ENCODE assay signal across 1 cellular context in genomic region chr5:107930092-107930491, GRCh38.
TF ChIP-seq lines count a peak whose summit lies in the region.

No MANE protein-coding gene starts in this region.

TF ChIP-seq in IMR-90, 13 proteins besides CTCF, POLR2A, EP300 and RAD21:
- TF ChIP-seq SMC3 (IDR thresholded peaks at IDR 0.05; ENCODE audit: low read depth, low read length) (no peak), MAZ (IDR thresholded peaks at IDR 0.05; ENCODE audit: borderline replicate concordance, low read depth, low read length) (no peak), BHLHE40 (IDR thresholded peaks at IDR 0.05; ENCODE audit: low read depth, low read length) (no peak), MXI1 (IDR thresholded peaks at IDR 0.05; ENCODE audit: borderline replicate concordance, low read depth, low read length) (no peak), NFE2L2 (IDR thresholded peaks at IDR 0.05; ENCODE audit: low read depth, low read length) (no peak), RFX5 (IDR thresholded peaks at IDR 0.05; ENCODE audit: low read depth, low read length) (no peak), FOS (IDR thresholded peaks at IDR 0.05; ENCODE audit: low read depth, low read length) (no peak), RCOR1 (IDR thresholded peaks at IDR 0.05; ENCODE audit: insufficient replicate concordance, low read length) (no peak), CEBPB (IDR thresholded peaks at IDR 0.05; ENCODE audit: low read depth, low read length) (no peak), MAFK (IDR thresholded peaks at IDR 0.05; ENCODE audit: low read depth, low read length) (no peak), CHD1 (IDR thresholded peaks at IDR 0.05; ENCODE audit: low read depth, low read length) (no peak), ELK1 (IDR thresholded peaks at IDR 0.05; ENCODE audit: borderline replicate concordance, low read depth, low read length) (no peak)
- TF ChIP-seq, protein P1, sequence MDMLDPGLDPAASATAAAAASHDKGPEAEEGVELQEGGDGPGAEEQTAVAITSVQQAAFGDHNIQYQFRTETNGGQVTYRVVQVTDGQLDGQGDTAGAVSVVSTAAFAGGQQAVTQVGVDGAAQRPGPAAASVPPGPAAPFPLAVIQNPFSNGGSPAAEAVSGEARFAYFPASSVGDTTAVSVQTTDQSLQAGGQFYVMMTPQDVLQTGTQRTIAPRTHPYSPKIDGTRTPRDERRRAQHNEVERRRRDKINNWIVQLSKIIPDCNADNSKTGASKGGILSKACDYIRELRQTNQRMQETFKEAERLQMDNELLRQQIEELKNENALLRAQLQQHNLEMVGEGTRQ (IDR thresholded peaks at IDR 0.05; ENCODE audit: low read depth, low read length): no peak
